ENCODE assay signal across 23 cellular contexts in genomic region chr2:47262657-47263056, GRCh38.
A peak's percentile ranks its signal among the peaks of the same experiment; 100 is the strongest.
DNase-seq lines count a peak whose midpoint lies in the region; ATAC-seq, FAIRE-seq and TF ChIP-seq lines count a peak whose summit lies in the region.
"Had no signal": no experiment of that assay in that cellular context is flagged by ENCODE, and none has a peak within 500 bp of the region (broad histone marks: within the 10 kb centered on the region; RNA-seq: fewer than 3 reads in every experiment).

No MANE protein-coding gene starts in this region.

- ATAC-seq in HepG2 (no peak), right lobe of liver (no peak), K562 (no peak), omental fat pad (ENCODE audit: low FRiP score) (no peak)
- ATAC-seq: GM12878 had no signal

- H3K9me3 ChIP-seq in HepG2 (ENCODE audit: low read length) (no peaks in the 10 kb centered on the region), right lobe of liver (no peaks in the 10 kb centered on the region), K562 (replicated peaks; ENCODE audit: control insufficient read depth, insufficient read depth, low read depth, low read length) (no peaks in the 10 kb centered on the region), A673 (ENCODE audit: low read depth, low read length, poor library complexity, severe bottlenecking) (no peaks in the 10 kb centered on the region)

- CTCF ChIA-PET in HepG2 (lab: Yijun Ruan, JAX; ENCODE audit: low intra/inter-chr PET ratio, low total read pairs) = no interaction called here
- CTCF ChIA-PET in K562 (lab: Yijun Ruan, JAX; ENCODE audit: low intra/inter-chr PET ratio) = no interaction called here
- CTCF ChIA-PET in A673 (lab: Charles Lee) = no interaction called here

- TF ChIP-seq POLR2A in HepG2 (IDR thresholded peaks at IDR 0.05; ENCODE audit: insufficient read depth in 1 of 2, low read depth in 2 of 2, low read length in 2 of 2) = no peak
- no peak for TF ChIP-seq POLR2A in right lobe of liver (IDR thresholded peaks at IDR 0.05)
- no peak for TF ChIP-seq POLR2A in K562 (conservative IDR thresholded peaks at IDR 0.05)

- H4K20me1 ChIP-seq in HepG2 (ENCODE audit: insufficient read depth, low read length) (no peaks in the 10 kb centered on the region), K562 (replicated peaks; ENCODE audit: control insufficient read depth, insufficient read depth, low read length) (no peaks in the 10 kb centered on the region)

- whole genome bisulfite sequencing in HepG2 (ENCODE audit: low lambda C conversion rate) = 20% methylated on average over 5 of the region's 5 CpGs
- WGBS in right lobe of liver (ENCODE audit: insufficient coverage, low coverage, low lambda C conversion rate, missing lambda C conversion rate) = 85% methylated on average over 4 of the region's 5 CpGs
- WGBS in K562 (ENCODE audit: insufficient coverage, low coverage, missing lambda C conversion rate) = 49% methylated on average over 5 of the region's 5 CpGs

- in situ Hi-C loops in HepG2 (cut with HindIII; ENCODE audit: extremely low pct_ligation_motif_present, low pct_unique_long_range_greater_than_20kb) = no loop called here
- in situ Hi-C loops in K562 (cut with MboI) = no loop called here

- TF ChIP-seq RAD21 in HepG2 (CRISPR knock-in tag; IDR thresholded peaks at IDR 0.05) = no peak
- TF ChIP-seq RAD21 in K562 (CRISPR knock-in tag; conservative IDR thresholded peaks at IDR 0.05 in 1 of 2, IDR thresholded peaks at IDR 0.05 in 1 of 2) = no peak

- TF ChIP-seq EP300 in HepG2 (IDR thresholded peaks at IDR 0.05; ENCODE audit: low read depth in 2 of 2, low read length in 2 of 2) = no peak
- no peak for TF ChIP-seq EP300 in HepG2 (CRISPR knock-in tag; IDR thresholded peaks at IDR 0.05; ENCODE audit: borderline replicate concordance)
- no peak for TF ChIP-seq EP300 in K562 (IDR thresholded peaks at IDR 0.05; ENCODE audit: low read length)

- H2AFZ ChIP-seq in HepG2 (ENCODE audit: low read length) (no peak overlapping the region), K562 (ENCODE audit: low read depth, low read length) (no peak overlapping the region)

- H3K79me2 ChIP-seq in HepG2 (ENCODE audit: insufficient read depth, low read length) = no peaks in the 10 kb centered on the region
- H3K79me2 ChIP-seq in K562 (ENCODE audit: control insufficient read depth, insufficient read depth, low read length) = no peaks in the 10 kb centered on the region

- H3K9ac ChIP-seq in HepG2 (ENCODE audit: insufficient read depth, low read depth, low read length) (no peak overlapping the region), K562 (ENCODE audit: insufficient read depth in 1 of 2, low read depth in 2 of 2, low read length in 2 of 2) (no peak overlapping the region; a peak in 1 of 4 replicates)

- H3K4me3 ChIP-seq in HepG2 (replicated peaks in 1 of 3; ENCODE audit: insufficient read depth in 1 of 3, low read depth in 2 of 3, low read length in 3 of 3) (no peak overlapping the region), right lobe of liver (no peak overlapping the region), K562 (no peak overlapping the region), A673 (ENCODE audit: low read depth, low read length, poor library complexity, severe bottlenecking) (no peak overlapping the region)
- H3K4me3 ChIP-seq: GM12878 had no signal

- no peak for FAIRE-seq in HepG2 (lab: Jason Lieb, UNC)
- peak; percentile 11 for FAIRE-seq in K562 (lab: Jason Lieb, UNC)
- FAIRE-seq: A204.1, GM12878, GM12892, GM18507 had no signal

- DNase-seq in HepG2 (ENCODE audit: low spot score) (no peak), right lobe of liver (no peak), K562 (ENCODE audit: extremely low read depth in 1 of 4, low spot score in 3 of 4) (no peak), A673 (ENCODE audit: low spot score) (no peak), omental fat pad (ENCODE audit: low spot score) (no peak)
- DNase-seq: 8988T; AML-193; C1 segment of cervical spinal cord; CD4-positive, alpha-beta memory T cell; CD4-positive, CD25-positive, alpha-beta regulatory T cell; CD8-positive, alpha-beta memory T cell; COR-L47; DMS 273 treated with DMSO at 0.1 percent for 48 hours; DMS153; DMS53; DMS79; DND-41; EL; GDM1 had no signal

- POLR2A ChIA-PET in HepG2 (lab: Yijun Ruan, JAX) (interaction anchor here (0.6 kb wide), 1 partner anchor 83 kb away, joined by 3 read pairs; no protein-coding TSS in a partner anchor), K562 (lab: Yijun Ruan, JAX) (interaction anchor here (1.0 kb wide), 1 partner anchor 9 kb away, joined by 4 read pairs; no protein-coding TSS in a partner anchor), A673 (lab: Charles Lee; ENCODE audit: low non-redundant PET) (no interaction called here)

- no peaks in the 10 kb centered on the region for H3K9me1 ChIP-seq in K562 (ENCODE audit: control insufficient read depth, insufficient read depth, low read length)

- H3K4me2 ChIP-seq in HepG2 (ENCODE audit: low read depth, low read length) (no peak overlapping the region), K562 (ENCODE audit: insufficient read depth, low read length) (no peak overlapping the region)

- peaks cover 0 to 6% of the 10 kb centered on the region in 2 experiments; a peak in 1 of 5 replicates for H3K27me3 ChIP-seq in HepG2 (ENCODE audit: control insufficient read depth in 1 of 2, insufficient read depth in 2 of 2, low read length in 2 of 2)
- H3K27me3 ChIP-seq in right lobe of liver = no peaks in the 10 kb centered on the region
- no peaks in the 10 kb centered on the region for H3K27me3 ChIP-seq in K562 (ENCODE audit: control insufficient read depth in 2 of 2, insufficient read depth in 2 of 2, low read length in 2 of 2)
- H3K27me3 ChIP-seq in A673 (replicated peaks; ENCODE audit: insufficient read depth, low read depth, low read length, poor library complexity) = no peaks in the 10 kb centered on the region

- BruUV-seq in HepG2 (replicated peaks; lab: Mats Ljungman, UMichigan) (no TSS peak), K562 (replicated peaks; lab: Mats Ljungman, UMichigan) (no TSS peak), A673 (replicated peaks; lab: Mats Ljungman, UMichigan) (no TSS peak)

- peaks cover 52% of the 10 kb centered on the region for H3K4me1 ChIP-seq in HepG2 (ENCODE audit: insufficient read depth, low read length)
- H3K4me1 ChIP-seq in right lobe of liver = peaks cover 0 to 14% (median 6%) of the 10 kb centered on the region in 4 donors
- peaks cover 0 to 2% of the 10 kb centered on the region in 2 experiments; a peak in 2 of 5 replicates for H3K4me1 ChIP-seq in K562 (replicated peaks in 1 of 2; ENCODE audit: control insufficient read depth in 2 of 2, insufficient read depth in 2 of 2, low read length in 2 of 2)
- peaks cover 23% of the 10 kb centered on the region for H3K4me1 ChIP-seq in A673 (ENCODE audit: insufficient read depth, low read length, poor library complexity, severe bottlenecking)

- H3K36me3 ChIP-seq in HepG2 (replicated peaks in 1 of 2; ENCODE audit: control insufficient read depth in 1 of 2, insufficient read depth in 2 of 2, low read length in 2 of 2) = no peaks in the 10 kb centered on the region
- H3K36me3 ChIP-seq in right lobe of liver = no peaks in the 10 kb centered on the region
- H3K36me3 ChIP-seq in K562 (ENCODE audit: control insufficient read depth, insufficient read depth, low read length) = no peaks in the 10 kb centered on the region
- no peaks in the 10 kb centered on the region for H3K36me3 ChIP-seq in A673 (ENCODE audit: insufficient read depth, low read length, poor library complexity, severe bottlenecking)

- no peak overlapping the region for H3K27ac ChIP-seq in HepG2 (ENCODE audit: extremely low read length, insufficient read depth, low read length)
- no peak overlapping the region for H3K27ac ChIP-seq in right lobe of liver
- no peak overlapping the region for H3K27ac ChIP-seq in K562 (ENCODE audit: extremely low read depth, low read depth, low read length)
- no peak overlapping the region for H3K27ac ChIP-seq in A673 (ENCODE audit: low read depth, low read length, poor library complexity, severe bottlenecking)

- no peak for TF ChIP-seq CTCF in HepG2 (CRISPR knock-in tag; IDR thresholded peaks at IDR 0.05)
- TF ChIP-seq CTCF in right lobe of liver (IDR thresholded peaks at IDR 0.05) = no peak
- no peak for TF ChIP-seq CTCF in K562 (IDR thresholded peaks at IDR 0.05 in 2 of 3, conservative IDR thresholded peaks at IDR 0.05 in 1 of 3; ENCODE audit: insufficient read depth in 2 of 3, low read depth in 1 of 3, low read length in 3 of 3)
- no peak for TF ChIP-seq CTCF in A673 (conservative IDR thresholded peaks at IDR 0.05; ENCODE audit: low read depth, low read length)
- TF ChIP-seq CTCF in omental fat pad (IDR thresholded peaks at IDR 0.05) = no peak

- intact Hi-C loops in HepG2 (cut with micrococcal nuclease; ENCODE audit: unreplicated experiment) = no loop called here
- intact Hi-C loops in right lobe of liver (cut with DNase I) = no loop called here
- intact Hi-C loops in K562 (cut with micrococcal nuclease) = no loop called here
- intact Hi-C loops in A673 (cut with micrococcal nuclease; ENCODE audit: unreplicated experiment) = no loop called here

TF ChIP-seq in HepG2, 621 proteins besides CTCF, POLR2A, EP300 and RAD21 (continues in another document):
- no peak for TF ChIP-seq ZNF136 (CRISPR knock-in tag; IDR thresholded peaks at IDR 0.05; ENCODE audit: low read depth)
- no peak for TF ChIP-seq SSRP1 (CRISPR knock-in tag; IDR thresholded peaks at IDR 0.05)
- TF ChIP-seq CREB1 (IDR thresholded peaks at IDR 0.05) = peak; percentile 69
- TF ChIP-seq CREB1 (CRISPR knock-in tag; IDR thresholded peaks at IDR 0.05) = no peak
- TF ChIP-seq ATF7 (IDR thresholded peaks at IDR 0.05) = peak; percentile 86
- TF ChIP-seq ATF7 (CRISPR knock-in tag; IDR thresholded peaks at IDR 0.05) = no peak

TF ChIP-seq in K562, 482 proteins besides CTCF, POLR2A, EP300 and RAD21 (continues in another document):
- TF ChIP-seq ETS2 (tag; IDR thresholded peaks at IDR 0.05; ENCODE audit: borderline replicate concordance, poor library complexity, severe bottlenecking) (no peak), ZNF655 (CRISPR knock-in tag; IDR thresholded peaks at IDR 0.05) (no peak), STAT5A (IDR thresholded peaks at IDR 0.05; ENCODE audit: borderline replicate concordance, low read length) (no peak), CHD2 (IDR thresholded peaks at IDR 0.05; ENCODE audit: low read depth, low read length) (no peak), NR4A1 (CRISPR knock-in tag; IDR thresholded peaks at IDR 0.05) (no peak), NR4A1 (tag; IDR thresholded peaks at IDR 0.05) (no peak), GATA2 (CRISPR knock-in tag; IDR thresholded peaks at IDR 0.05) (no peak), CREM (IDR thresholded peaks at IDR 0.05; ENCODE audit: low read depth) (no peak)
